ENCODE assay signal across 1 cellular context in the genomic region with DNA sequence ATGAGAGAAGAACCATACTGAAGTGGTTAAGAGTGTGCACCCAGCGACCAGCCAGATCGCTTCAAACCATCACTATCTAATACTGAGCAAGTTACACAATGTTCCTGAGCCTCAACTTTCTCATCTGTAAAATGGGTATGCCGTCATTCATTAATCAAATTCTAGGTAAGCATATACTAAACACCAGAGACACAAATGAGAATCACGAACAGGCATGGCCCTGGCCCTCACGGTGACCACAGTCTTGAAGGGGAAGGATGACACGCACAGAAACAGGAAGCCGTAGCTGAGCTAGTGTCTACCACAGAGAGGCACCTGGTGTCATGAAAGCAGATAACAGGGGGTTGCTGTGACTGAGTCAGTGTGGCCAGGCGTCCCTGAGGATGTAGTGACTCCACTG.
TF ChIP-seq lines count a peak whose summit lies in the region.

No MANE protein-coding gene starts in this region.

TF ChIP-seq in HepG2, 621 proteins besides CTCF, POLR2A, EP300 and RAD21:
- TF ChIP-seq ZNF629 (CRISPR knock-in tag; conservative IDR thresholded peaks at IDR 0.05) = peak; percentile 54; the same call in 1 of the 2 replicates
